ENCODE assay signal across 8 cellular contexts in the genomic region with DNA sequence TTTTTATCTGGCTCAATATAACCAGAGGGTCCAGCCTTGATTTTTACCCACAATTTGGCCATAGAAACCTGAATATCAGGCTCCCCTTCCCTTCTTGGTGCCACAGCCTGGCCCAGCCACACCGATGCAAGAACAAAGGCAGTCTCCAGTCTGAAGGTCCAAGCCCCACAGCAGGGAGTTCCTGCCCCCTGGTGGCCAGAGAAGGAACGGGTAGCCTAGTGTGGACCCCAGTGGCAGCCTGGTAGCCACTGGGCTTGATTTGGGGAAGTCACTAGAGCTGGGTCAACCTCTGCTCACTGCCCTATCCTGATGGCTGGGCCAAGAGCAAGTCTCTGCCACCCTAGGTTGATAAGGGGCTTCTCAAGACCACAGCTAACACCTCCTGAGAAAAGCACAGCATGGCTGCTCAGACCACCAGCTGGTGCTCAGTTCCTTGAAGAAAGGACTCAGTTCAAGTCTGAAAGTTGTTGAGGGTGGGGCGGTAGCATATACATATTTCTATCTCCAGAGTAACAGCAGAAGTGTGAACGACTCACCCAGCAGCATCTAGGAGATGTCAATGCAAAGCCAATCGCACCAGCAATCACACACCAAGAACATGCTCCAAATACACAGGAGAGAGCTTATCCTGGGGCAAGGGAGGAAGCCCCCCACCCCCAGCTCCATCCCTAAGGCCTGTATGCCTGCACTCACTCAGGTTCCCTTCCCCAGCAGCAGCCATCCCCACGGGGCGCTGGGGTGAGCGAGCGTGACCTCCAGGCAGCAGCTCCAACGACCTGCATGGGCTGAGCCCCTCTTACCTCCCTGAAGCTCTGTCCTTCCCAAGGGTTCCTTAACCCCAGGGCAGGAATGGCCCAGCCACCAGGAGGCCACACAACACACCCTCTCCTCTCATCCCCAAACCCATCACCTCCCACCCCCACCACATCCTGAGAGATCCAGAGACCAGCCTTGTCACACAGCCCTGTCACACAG. TPM values are rescaled to one million over a fixed set of nuclear protein-coding genes. Genes with fewer than 3 reads are reported as not detected.
DNase-seq lines count a peak whose midpoint lies in the region; ATAC-seq and TF ChIP-seq lines count a peak whose summit lies in the region.

No MANE protein-coding gene starts in this region.

- intact Hi-C loops in HCT116 (cut with micrococcal nuclease) (loop anchor here (1.0 to 5.0 kb wide), 6 partner anchors 42 to 355 kb away; no protein-coding TSS in a partner anchor), left lung (cut with DNase I) (loop anchor here in 1 of 2 donors (10.0 kb wide), 1 partner anchor 84 kb away; a partner anchor contains a TSS)

- no peaks in the 10 kb centered on the region for H3K27me3 Mint-ChIP-seq in activated CD4-positive, alpha-beta T cell treated with anti-CD3 and anti-CD28 coated beads, Interleukin-2, amount 10 ng/mL, durations not matched to agents 7 days and 5 days

- H3K9me3 ChIP-seq in HCT116 (ENCODE audit: control insufficient read depth in 1 of 2, insufficient read depth in 1 of 2, low read depth in 1 of 2, low read length in 2 of 2): no peaks in the 10 kb centered on the region
- H3K9me3 ChIP-seq in left lung: no peaks in the 10 kb centered on the region

- no peaks in the 10 kb centered on the region for H4K20me1 ChIP-seq in HCT116 (ENCODE audit: insufficient read depth)

- TF ChIP-seq CTCF in HCT116 (IDR thresholded peaks at IDR 0.05 in 2 of 3, conservative IDR thresholded peaks at IDR 0.05 in 1 of 3; ENCODE audit: borderline replicate concordance in 1 of 3, insufficient read depth in 1 of 3, low read depth in 2 of 3, low read length in 2 of 3) (peak in 2 of 3 experiments; percentile 94 to 98; a peak in 4 of 6 replicates), coronary artery (IDR thresholded peaks at IDR 0.05) (peak; percentile 86), left lung (IDR thresholded peaks at IDR 0.05) (peak; percentile 90 to 99)

- H3K4me3 Mint-ChIP-seq in activated CD4-positive, alpha-beta T cell treated with anti-CD3 and anti-CD28 coated beads, Interleukin-2, amount 10 ng/mL, durations not matched to agents 7 days and 5 days: no peak overlapping the region

- H3K4me1 Mint-ChIP-seq in activated CD4-positive, alpha-beta T cell treated with anti-CD3 and anti-CD28 coated beads, Interleukin-2, amount 10 ng/mL, durations not matched to agents 7 days and 5 days: peaks cover 45% of the 10 kb centered on the region

- TF ChIP-seq RAD21 in HCT116 (IDR thresholded peaks at IDR 0.05; ENCODE audit: low read depth): no peak

- H3K9ac ChIP-seq in HCT116 (ENCODE audit: low read length): no peak overlapping the region

- H3K9me3 Mint-ChIP-seq in activated CD4-positive, alpha-beta T cell treated with anti-CD3 and anti-CD28 coated beads, Interleukin-2, amount 10 ng/mL, durations not matched to agents 7 days and 5 days: no peaks in the 10 kb centered on the region

- DNase-seq in DMS114 treated with DMSO at 0.1 percent for 48 hours (lab: John Stamatoyannopoulos, UW; ENCODE audit: unreplicated experiment) (peak; percentile 36), HCT116 (ENCODE audit: low read depth, low spot score) (peak; percentile 54), NCI-H526 treated with DMSO at 0.1 percent for 48 hours (lab: John Stamatoyannopoulos, UW) (peak; percentile 69), coronary artery (ENCODE audit: low spot score) (peak; percentile 88), left lung (peak; percentile 86 to 93)
- peak; percentile 89 for DNase-seq in activated CD4-positive, alpha-beta T cell treated with anti-CD3 and anti-CD28 coated beads, Interleukin-2, amount 10 ng/mL, durations not matched to agents 7 days and 5 days
- DNase-seq in stimulated activated CD4-positive, alpha-beta T cell treated with anti-CD3 and anti-CD28 coated beads, Interleukin-4, amount 100 ng/mL, for 48 hours (ENCODE audit: low read depth in 2 of 2): peak; percentile 78 to 82

- no TSS peak for BruUV-seq in HCT116 (replicated peaks; lab: Mats Ljungman, UMichigan)

- no peak overlapping the region for H2AFZ ChIP-seq in HCT116 (ENCODE audit: low read depth, low read length, poor library complexity, severe bottlenecking)

- ATAC-seq in HCT116 (peak; percentile 99), left lung (peak; percentile 96), HG03469 (IDR thresholded peaks at IDR 0.05; ENCODE audit: unreplicated experiment) (no peak)

- RAD21 ChIA-PET in HCT116 (lab: Charles Lee; ENCODE audit: low non-redundant PET in 1 of 2, low total read pairs in 2 of 2, uncharacterized antibody in 2 of 2, unreplicated experiment in 2 of 2): interaction anchor here (0.8 to 1.7 kb wide), 5 partner anchors 85 to 148 kb away, joined by 3 to 10 read pairs (median 3); no protein-coding TSS in a partner anchor

- H3K36me3 ChIP-seq in HCT116 (ENCODE audit: control insufficient read depth in 1 of 2, insufficient read depth in 2 of 2, low read length in 2 of 2) (peaks cover 16 to 19% of the 10 kb centered on the region in 2 experiments), left lung (peaks cover 0 to 34% of the 10 kb centered on the region in 2 donors)

- H3K27ac ChIP-seq in HCT116 (ENCODE audit: low read depth, low read length) (no peak overlapping the region), coronary artery (peak overlapping the region in 1 of 2 donors; percentile 3), left lung (peak overlapping the region in 1 of 2 donors; percentile 23)

- H3K36me3 Mint-ChIP-seq in activated CD4-positive, alpha-beta T cell treated with anti-CD3 and anti-CD28 coated beads, Interleukin-2, amount 10 ng/mL, durations not matched to agents 7 days and 5 days (ENCODE audit: low read depth): peaks cover 20% of the 10 kb centered on the region

- POLR2A ChIA-PET in HCT116 (lab: Charles Lee): interaction anchor here (1.3 kb wide), 1 partner anchor 113 kb away, joined by 3 read pairs; no protein-coding TSS in a partner anchor
- POLR2A ChIA-PET in activated CD4-positive, alpha-beta T cell treated with anti-CD3 and anti-CD28 coated beads, Interleukin-2, amount 10 ng/mL, durations not matched to agents 7 days and 5 days (lab: Charles Lee): interaction anchor here (0.5 to 0.6 kb wide), 2 partner anchors 8 to 107 kb away, joined by 3 to 5 read pairs; no protein-coding TSS in a partner anchor

- H3K27ac Mint-ChIP-seq in activated CD4-positive, alpha-beta T cell treated with anti-CD3 and anti-CD28 coated beads, Interleukin-2, amount 10 ng/mL, durations not matched to agents 7 days and 5 days: peak overlapping the region; percentile 62

- H3K27me3 ChIP-seq in HCT116 (ENCODE audit: insufficient read depth, low read length) (no peaks in the 10 kb centered on the region), left lung (no peaks in the 10 kb centered on the region)

- H3K4me1 ChIP-seq in HCT116 (ENCODE audit: control insufficient read depth in 1 of 2, insufficient read depth in 2 of 2, low read length in 2 of 2) (peaks cover 0 to 6% of the 10 kb centered on the region in 2 experiments; a peak in 1 of 4 replicates), left lung (peaks cover 0 to 57% of the 10 kb centered on the region in 2 donors)

- H3K79me2 ChIP-seq in HCT116 (ENCODE audit: insufficient read depth, low read length): 0 out of 2 replicates have a peak, but pooled peaks cover 7% of the 10 kb centered on the region

- no peaks in the 10 kb centered on the region for H3K9me2 ChIP-seq in HCT116 (ENCODE audit: insufficient read depth)

- CTCF ChIA-PET in HCT116 (lab: Charles Lee): interaction anchor here (0.6 to 2.1 kb wide), 14 partner anchors 9 to 275 kb away, joined by 3 to 30 read pairs (median 4); a partner anchor contains a TSS
- CTCF ChIA-PET in activated CD4-positive, alpha-beta T cell treated with anti-CD3 and anti-CD28 coated beads, Interleukin-2, amount 10 ng/mL, durations not matched to agents 7 days and 5 days (lab: Charles Lee): interaction anchor here (0.6 to 3.4 kb wide), 21 partner anchors 8 to 355 kb away, joined by 3 to 19 read pairs (median 3); a partner anchor contains a TSS

- H3K4me2 ChIP-seq in HCT116 (ENCODE audit: low read length): no peak overlapping the region

- TF ChIP-seq POLR2A in HCT116 (IDR thresholded peaks at IDR 0.05; ENCODE audit: borderline replicate concordance, extremely low read depth, insufficient read depth, insufficient read length): no peak

- H3K4me3 ChIP-seq in HCT116 (replicated peaks in 1 of 2; ENCODE audit: low read depth in 1 of 2, low read length in 2 of 2): no peak overlapping the region
- no peak overlapping the region for H3K4me3 ChIP-seq in coronary artery
- H3K4me3 ChIP-seq in left lung: no peak overlapping the region

TF ChIP-seq in HCT116, 20 proteins besides CTCF, POLR2A, EP300 and RAD21:
- TF ChIP-seq ELF1 (IDR thresholded peaks at IDR 0.05; ENCODE audit: borderline replicate concordance, low read depth): no peak
- TF ChIP-seq TCF7L2 (IDR thresholded peaks at IDR 0.05; ENCODE audit: borderline replicate concordance, extremely low read depth, insufficient read depth, insufficient read length): peak; percentile 43
- TF ChIP-seq EGR1 (IDR thresholded peaks at IDR 0.05; ENCODE audit: low read depth): no peak
- TF ChIP-seq POLR2AphosphoS5 (IDR thresholded peaks at IDR 0.05; ENCODE audit: low read depth, low read length): no peak
- TF ChIP-seq, protein P1, sequence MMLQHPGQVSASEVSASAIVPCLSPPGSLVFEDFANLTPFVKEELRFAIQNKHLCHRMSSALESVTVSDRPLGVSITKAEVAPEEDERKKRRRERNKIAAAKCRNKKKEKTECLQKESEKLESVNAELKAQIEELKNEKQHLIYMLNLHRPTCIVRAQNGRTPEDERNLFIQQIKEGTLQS (IDR thresholded peaks at IDR 0.05): no peak
- no peak for TF ChIP-seq EZH2 (IDR thresholded peaks at IDR 0.05)
- TF ChIP-seq CEBPB (IDR thresholded peaks at IDR 0.05; ENCODE audit: low read depth): no peak

RNA-seq across cellular contexts. Expression of a gene that starts 7.6 kb away (rescaled TPM):
- 20.3 TPM for total RNA-seq in HCT116 (2021; ENCODE audit: unreplicated experiment)
- polyA plus RNA-seq in HCT116 (2012): 45.7 and 46.4 TPM in 2 replicates
- 10 to 100 TPM; 21.6 to 24.9 TPM for total RNA-seq in activated CD4-positive, alpha-beta T cell treated with anti-CD3 and anti-CD28 coated beads, Interleukin-2, amount 10 ng/mL, durations not matched to agents 7 days and 5 days
- total RNA-seq in left lung: 10 to 100 TPM in 1 of 2 donors, 1 to 10 TPM in 1; 7.8 to 16.1 TPM

RNA-seq across cellular contexts. Expression of a gene that starts 14.6 kb away (rescaled TPM):
- 1.5 TPM for total RNA-seq in HCT116 (2021; ENCODE audit: unreplicated experiment)
- 0.69 and 1.1 TPM in 2 replicates for polyA plus RNA-seq in HCT116 (2012)
- total RNA-seq in activated CD4-positive, alpha-beta T cell treated with anti-CD3 and anti-CD28 coated beads, Interleukin-2, amount 10 ng/mL, durations not matched to agents 7 days and 5 days: not detected
- total RNA-seq in left lung: under 1 TPM in 1 of 2 donors, not detected in 1; 0.37 TPM

RNA-seq across cellular contexts. Expression of a gene that starts 45.0 kb away (rescaled TPM):
- total RNA-seq in HCT116 (2021; ENCODE audit: unreplicated experiment) (104 TPM), left lung (100 to 1,000 TPM; 179 to 206 TPM)
- polyA plus RNA-seq in HCT116 (2012): 121 and 134 TPM in 2 replicates
- 100 to 1,000 TPM; 266 to 271 TPM for total RNA-seq in activated CD4-positive, alpha-beta T cell treated with anti-CD3 and anti-CD28 coated beads, Interleukin-2, amount 10 ng/mL, durations not matched to agents 7 days and 5 days

RNA-seq across cellular contexts. Expression of a gene that starts 46.1 kb away (rescaled TPM):
- total RNA-seq in HCT116 (2021; ENCODE audit: unreplicated experiment) (11.4 TPM), left lung (1 to 10 TPM; 7.2 to 9.2 TPM)
- 9.8 and 10.1 TPM in 2 replicates for polyA plus RNA-seq in HCT116 (2012)
- 1 to 10 TPM in 1 of 2 experiments, under 1 TPM in 1; 0.52 to 1.3 TPM for total RNA-seq in activated CD4-positive, alpha-beta T cell treated with anti-CD3 and anti-CD28 coated beads, Interleukin-2, amount 10 ng/mL, durations not matched to agents 7 days and 5 days

Comparison
In these comparisons a context has a peak if more than half of its experiments do, and no peak if none do; other contexts are left out.
1. DNase-seq: peak in every context shown above with its lines; median percentile 90 in left lung; 89 in activated CD4-positive, alpha-beta T cell treated with anti-CD3 and anti-CD28 coated beads, Interleukin-2, amount 10 ng/mL, durations not matched to agents 7 days and 5 days; 88 in coronary artery; 80 in stimulated activated CD4-positive, alpha-beta T cell treated with anti-CD3 and anti-CD28 coated beads, Interleukin-4, amount 100 ng/mL, for 48 hours; 69 in NCI-H526 treated with DMSO at 0.1 percent for 48 hours; 54 in HCT116; 36 in DMS114 treated with DMSO at 0.1 percent for 48 hours.